In the genomic region with DNA sequence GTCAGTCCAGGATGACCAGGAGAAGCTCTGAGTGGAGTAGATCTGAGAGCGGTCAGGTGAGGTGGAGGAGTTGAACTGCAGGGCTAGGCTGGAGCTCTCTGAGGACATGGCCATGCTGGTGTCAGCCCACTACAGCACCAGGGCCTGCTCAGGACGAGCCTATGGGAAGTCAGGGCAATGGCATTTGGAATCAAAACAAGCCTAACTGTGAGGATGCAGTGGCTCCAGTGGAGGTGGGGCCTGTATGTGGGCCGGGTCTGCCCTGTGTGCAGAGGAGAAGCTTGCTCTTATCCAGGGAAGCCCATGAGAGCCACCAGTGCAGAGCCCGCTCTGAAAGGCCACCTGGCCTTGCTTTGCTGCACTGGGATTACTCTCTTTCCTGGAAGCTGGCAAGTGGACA, we compare ENCODE assay signal across 20 cellular contexts. TPM values are rescaled to one million over a fixed set of nuclear protein-coding genes. Genes with fewer than 3 reads are reported as not detected.
"Had no signal": no experiment of that assay in that cellular context is flagged by ENCODE, and none has a peak within 500 bp of the region (broad histone marks: within the 10 kb centered on the region; RNA-seq: fewer than 3 reads in every experiment).

No MANE protein-coding gene starts in this region.

- H3K4me3 Mint-ChIP-seq: activated CD4-positive, alpha-beta T cell treated with anti-CD3 and anti-CD28 coated beads, Interleukin-2, amount 10 ng/mL, durations not matched to agents 24 days and 14 days; activated naive CD8-positive, alpha-beta T cell; naive B cell had no signal

- H3K27me3 ChIP-seq: upper lobe of left lung had no signal

- H3K27ac Mint-ChIP-seq: activated CD4-positive, alpha-beta T cell treated with anti-CD3 and anti-CD28 coated beads, Interleukin-2, amount 10 ng/mL, durations not matched to agents 24 days and 14 days; activated naive CD8-positive, alpha-beta T cell; naive B cell had no signal

- H3K4me1 ChIP-seq: heart left ventricle, upper lobe of left lung had no signal

- H3K4me3 ChIP-seq: heart left ventricle, skin epidermis, upper lobe of left lung had no signal

- ATAC-seq: left lobe of liver had no signal

- FAIRE-seq: frontal cortex had no signal

- H3K27ac ChIP-seq: heart left ventricle, neutrophil, upper lobe of left lung had no signal

- DNase-seq: activated CD4-positive, alpha-beta T cell treated with anti-CD3 and anti-CD28 coated beads, Interleukin-2, amount 10 ng/mL, durations not matched to agents 24 days and 14 days; activated CD4-positive, CD25-positive, alpha-beta regulatory T cell; activated gamma-delta T cell treated with Interleukin-2 at 50 U/mL for 16 hours; amniotic stem cell; dermis blood vessel endothelial cell; heart left ventricle; naive B cell; stimulated activated CD4-positive, alpha-beta T cell treated with anti-CD3 and anti-CD28 coated beads, Interleukin-4, amount 100 ng/mL, for 24 hours; stimulated activated naive CD4-positive, alpha-beta T cell; SW 1271; upper lobe of left lung had no signal

- H3K9me3 ChIP-seq: heart left ventricle, neutrophil, upper lobe of left lung had no signal

- H3K9me3 Mint-ChIP-seq: activated CD4-positive, alpha-beta T cell treated with anti-CD3 and anti-CD28 coated beads, Interleukin-2, amount 10 ng/mL, durations not matched to agents 24 days and 14 days; naive B cell had no signal

- H3K36me3 Mint-ChIP-seq: activated naive CD8-positive, alpha-beta T cell; naive B cell had no signal

- H3K36me3 ChIP-seq: heart left ventricle, neutrophil, upper lobe of left lung had no signal

RNA-seq across cellular contexts. Expression of gene CXCL14, which starts 11.1 kb away (rescaled TPM):
- total RNA-seq: activated CD4-positive, alpha-beta T cell treated with anti-CD3 and anti-CD28 coated beads, Interleukin-2, amount 10 ng/mL, durations not matched to agents 24 days and 14 days; lung microvascular endothelial cell; mononuclear cell; T-helper 2 cell treated with Interferon-gamma antibody and Interleukin-4, amounts not matched to agents 100 ng/mL and 5 ng/mL, for 36 hours had no signal

RNA-seq across cellular contexts. Expression of gene NEUROG1, which starts 31.9 kb away (rescaled TPM):
- total RNA-seq: activated CD4-positive, alpha-beta T cell treated with anti-CD3 and anti-CD28 coated beads, Interleukin-2, amount 10 ng/mL, durations not matched to agents 24 days and 14 days; dermis blood vessel endothelial cell; epithelial cell of proximal tubule; heart left ventricle; left lobe of liver; lung microvascular endothelial cell; mononuclear cell; T-helper 2 cell treated with Interferon-gamma antibody and Interleukin-4, amounts not matched to agents 100 ng/mL and 5 ng/mL, for 36 hours; upper lobe of left lung had no signal
- polyA plus RNA-seq: heart left ventricle had no signal
